In the genomic region with DNA sequence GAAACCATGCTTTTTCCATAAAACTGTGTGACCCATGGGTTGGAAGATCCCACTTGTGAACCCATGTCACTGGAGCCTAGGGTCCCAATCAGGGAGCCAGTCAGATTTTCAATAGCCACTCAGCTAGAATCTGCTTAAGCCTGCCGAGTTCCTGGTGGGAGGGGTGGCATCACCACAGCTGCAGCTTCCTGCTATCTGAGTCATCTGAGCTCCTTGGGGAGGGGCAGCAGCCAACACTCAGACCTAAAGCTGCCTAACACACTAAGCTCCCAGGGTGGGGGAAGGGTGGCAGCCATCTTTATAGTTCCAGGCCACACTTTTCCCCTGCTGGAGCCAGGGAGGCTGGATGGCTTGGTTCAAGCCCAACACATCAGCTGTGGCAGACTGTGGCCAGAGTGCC, we compare ENCODE assay signal across 15 cellular contexts.
DNase-seq lines count a peak whose midpoint lies in the region; ATAC-seq and TF ChIP-seq lines count a peak whose summit lies in the region.
"Had no signal": no experiment of that assay in that cellular context is flagged by ENCODE, and none has a peak within 500 bp of the region (broad histone marks: within the 10 kb centered on the region; RNA-seq: fewer than 3 reads in every experiment).

No MANE protein-coding gene starts in this region.

- intact Hi-C loops in mammary epithelial cell (cut with micrococcal nuclease): no loop called here

- H2BK120ac ChIP-seq in mesenchymal stem cell (ENCODE audit: low read depth, low read length): no peak overlapping the region

- peak overlapping the region; percentile 21 for H2BK5ac ChIP-seq in mesenchymal stem cell (ENCODE audit: low read depth, low read length, poor library complexity, severe bottlenecking)

- H2BK12ac ChIP-seq in mesenchymal stem cell (ENCODE audit: low read length in 2 of 2): no peak overlapping the region

- CTCF ChIA-PET in mammary epithelial cell (lab: Charles Lee; ENCODE audit: low non-redundant PET): no interaction called here

- H3K27me3 Mint-ChIP-seq in GM23338 (ENCODE audit: insufficient read depth, low read depth, poor library complexity) (peaks cover 3% of the 10 kb centered on the region), nephron progenitor cell (ENCODE audit: low read depth, poor library complexity) (peaks cover 5% of the 10 kb centered on the region)
- H3K27me3 Mint-ChIP-seq: activated B cell treated with CpG ODN at 0.5 μM for 24 hours; natural killer cell treated with Interleukin-12 subunit alpha and Interleukin-12 subunit beta and Interleukin-15 and Interleukin-18, amount 100 ng/mL, for 72 hours had no signal

- H3K9me3 Mint-ChIP-seq in GM23338 (no peaks in the 10 kb centered on the region), nephron progenitor cell (peaks cover 27% of the 10 kb centered on the region)
- H3K9me3 Mint-ChIP-seq: activated B cell treated with CpG ODN at 0.5 μM for 24 hours had no signal

- H3K9ac ChIP-seq in OCI-LY3 (ENCODE audit: low read length): no peak overlapping the region
- H3K9ac ChIP-seq in mammary epithelial cell (ENCODE audit: insufficient read depth, low read length): no peak overlapping the region
- no peak overlapping the region for H3K9ac ChIP-seq in mesenchymal stem cell (ENCODE audit: low read length)

- H3K27ac ChIP-seq in GM23338 (ENCODE audit: low read depth) (no peak overlapping the region), OCI-LY3 (ENCODE audit: low read length) (no peak overlapping the region), mammary epithelial cell (ENCODE audit: insufficient read depth, low read depth, low read length) (no peak overlapping the region), mesenchymal stem cell (ENCODE audit: low read length, poor library complexity, severe bottlenecking) (no peak overlapping the region)
- H3K27ac ChIP-seq: dorsolateral prefrontal cortex, right atrium auricular region had no signal

- H3K36me3 Mint-ChIP-seq in GM23338 (ENCODE audit: low read depth): no peaks in the 10 kb centered on the region
- H3K36me3 Mint-ChIP-seq in nephron progenitor cell (ENCODE audit: low read depth): peaks cover 7% of the 10 kb centered on the region
- H3K36me3 Mint-ChIP-seq: natural killer cell treated with Interleukin-12 subunit alpha and Interleukin-12 subunit beta and Interleukin-15 and Interleukin-18, amount 100 ng/mL, for 72 hours had no signal

- H3K79me2 ChIP-seq in GM23338 (replicated peaks; ENCODE audit: insufficient read depth): no peaks in the 10 kb centered on the region
- H3K79me2 ChIP-seq in OCI-LY3 (ENCODE audit: low read length): no peaks in the 10 kb centered on the region
- H3K79me2 ChIP-seq in mammary epithelial cell (ENCODE audit: insufficient read depth, low read length): no peaks in the 10 kb centered on the region

- dilution Hi-C loops in mammary epithelial cell (cut with HindIII; ENCODE audit: low sequenced_read_pairs): no loop called here

- H3K4me3 Mint-ChIP-seq in GM23338: no peak overlapping the region
- no peak overlapping the region for H3K4me3 Mint-ChIP-seq in nephron progenitor cell
- H3K4me3 Mint-ChIP-seq: activated B cell treated with CpG ODN at 0.5 μM for 24 hours; natural killer cell treated with Interleukin-12 subunit alpha and Interleukin-12 subunit beta and Interleukin-15 and Interleukin-18, amount 100 ng/mL, for 72 hours had no signal

- no peak overlapping the region for H3K4ac ChIP-seq in mesenchymal stem cell (ENCODE audit: low read depth in 1 of 2, low read length in 2 of 2)

- H3K4me3 ChIP-seq in GM23338: no peak overlapping the region
- H3K4me3 ChIP-seq in OCI-LY3 (ENCODE audit: low read length): no peak overlapping the region
- H3K4me3 ChIP-seq in mammary epithelial cell (replicated peaks in 1 of 3; ENCODE audit: insufficient read depth in 1 of 3, low read depth in 2 of 3, low read length in 3 of 3): no peak overlapping the region
- no peak overlapping the region for H3K4me3 ChIP-seq in mesenchymal stem cell (ENCODE audit: insufficient read depth in 1 of 2, low read depth in 1 of 2, low read length in 2 of 2)
- no peak overlapping the region for H3K4me3 ChIP-seq in foreskin fibroblast (ENCODE audit: low read depth in 1 of 2, low read length in 2 of 2)
- H3K4me3 ChIP-seq: dorsolateral prefrontal cortex, right atrium auricular region had no signal

- H3F3A ChIP-seq in GM23338 (replicated peaks; ENCODE audit: low read depth): no peaks in the 10 kb centered on the region

- H2AFZ ChIP-seq in GM23338: peak overlapping the region; percentile 56; the same call in 1 of the 2 replicates
- H2AFZ ChIP-seq in OCI-LY3 (ENCODE audit: low read depth, low read length): peak overlapping the region; percentile 59; the same call in 1 of the 2 replicates
- no peak overlapping the region for H2AFZ ChIP-seq in mammary epithelial cell (ENCODE audit: low read depth, low read length)
- H2AFZ ChIP-seq in mesenchymal stem cell (ENCODE audit: low read depth, low read length): no peak overlapping the region

- H3K9me3 ChIP-seq in OCI-LY3 (ENCODE audit: insufficient read depth, low read length) (no peaks in the 10 kb centered on the region), mammary epithelial cell (replicated peaks; ENCODE audit: insufficient read depth, low read length) (no peaks in the 10 kb centered on the region), mesenchymal stem cell (ENCODE audit: control insufficient read depth, low read length) (no peaks in the 10 kb centered on the region)
- H3K9me3 ChIP-seq: right atrium auricular region had no signal

- no peak overlapping the region for H3K23ac ChIP-seq in mesenchymal stem cell (ENCODE audit: low read length in 2 of 2)

- H2BK15ac ChIP-seq in mesenchymal stem cell (ENCODE audit: low read depth, poor library complexity, severe bottlenecking): no peak overlapping the region

- no peak overlapping the region for H3K4me2 ChIP-seq in GM23338
- no peak overlapping the region for H3K4me2 ChIP-seq in OCI-LY3 (ENCODE audit: low read length)
- H3K4me2 ChIP-seq in mammary epithelial cell (ENCODE audit: insufficient read depth, low read depth, low read length): no peak overlapping the region
- no peak overlapping the region for H3K4me2 ChIP-seq in mesenchymal stem cell (ENCODE audit: low read length, poor library complexity, severe bottlenecking)

- H3K36me3 ChIP-seq in GM23338 (ENCODE audit: insufficient read depth) (no peaks in the 10 kb centered on the region), OCI-LY3 (replicated peaks; ENCODE audit: low read depth, low read length) (no peaks in the 10 kb centered on the region), mammary epithelial cell (ENCODE audit: insufficient read depth, low read length) (no peaks in the 10 kb centered on the region), mesenchymal stem cell (ENCODE audit: control insufficient read depth in 1 of 2, insufficient read depth in 2 of 2, low read depth in 1 of 2, low read length in 2 of 2) (no peaks in the 10 kb centered on the region)
- H3K36me3 ChIP-seq: right atrium auricular region had no signal

- H4K20me1 ChIP-seq in GM23338 (replicated peaks; ENCODE audit: insufficient read depth) (no peaks in the 10 kb centered on the region), OCI-LY3 (ENCODE audit: insufficient read depth, low read length) (no peaks in the 10 kb centered on the region), mammary epithelial cell (ENCODE audit: insufficient read depth, low read length) (no peaks in the 10 kb centered on the region)

- in situ Hi-C loops in mammary epithelial cell (cut with MboI; ENCODE audit: low sequenced_read_pairs in 2 of 2): no loop called here

- WGBS in mammary epithelial cell (ENCODE audit: low coverage, missing lambda C conversion rate): no CpG with 5 or more reads among the region's 1 CpG
- 30% methylated on average over 1 of the region's 1 CpG for WGBS in mesenchymal stem cell

- H3K9me2 ChIP-seq in GM23338 (ENCODE audit: insufficient read depth): peaks cover 36% of the 10 kb centered on the region

- H3K79me1 ChIP-seq in mesenchymal stem cell (replicated peaks; ENCODE audit: low read length, poor library complexity, severe bottlenecking): no peaks in the 10 kb centered on the region

- BruUV-seq in mammary epithelial cell (replicated peaks; lab: Mats Ljungman, UMichigan): no TSS peak

- DNase-seq in GM23338 (ENCODE audit: low spot score): peak; percentile 20
- DNase-seq in mammary epithelial cell: peak; percentile 17
- peak; percentile 17 for DNase-seq in mesenchymal stem cell
- DNase-seq in NCI-H2227 (lab: John Stamatoyannopoulos, UW; ENCODE audit: unreplicated experiment): no peak
- DNase-seq in nephron progenitor cell: no peak
- DNase-seq in foreskin fibroblast: no peak
- DNase-seq: activated B cell treated with CpG ODN at 0.5 μM for 24 hours, KBM-7, PC-3, substantia nigra had no signal

- peaks cover 3% of the 10 kb centered on the region for H3K4me1 Mint-ChIP-seq in GM23338
- H3K4me1 Mint-ChIP-seq in nephron progenitor cell: peaks cover 3% of the 10 kb centered on the region
- H3K4me1 Mint-ChIP-seq: activated B cell treated with CpG ODN at 0.5 μM for 24 hours had no signal

- no peak for TF ChIP-seq CTCF in GM23338 (conservative IDR thresholded peaks at IDR 0.05; ENCODE audit: low read depth in 2 of 2)
- TF ChIP-seq CTCF in OCI-LY3 (IDR thresholded peaks at IDR 0.05; ENCODE audit: low read depth, low read length): no peak
- no peak for TF ChIP-seq CTCF in mammary epithelial cell (conservative IDR thresholded peaks at IDR 0.05 in 1 of 2, IDR thresholded peaks at IDR 0.05 in 1 of 2; ENCODE audit: extremely low read depth in 1 of 2, insufficient read depth in 1 of 2, low read depth in 1 of 2, low read length in 2 of 2)
- TF ChIP-seq CTCF in nephron progenitor cell (IDR thresholded peaks at IDR 0.05): no peak
- no peak for TF ChIP-seq CTCF in foreskin fibroblast (IDR thresholded peaks at IDR 0.05; ENCODE audit: low read depth, low read length)

- H4K8ac ChIP-seq in mesenchymal stem cell (ENCODE audit: low read length): no peak overlapping the region

- ATAC-seq in GM23338 (no peak; the same call in 2 of the 3 replicates), GM18511 (IDR thresholded peaks at IDR 0.05; ENCODE audit: unreplicated experiment) (no peak)
- ATAC-seq: natural killer cell treated with Interleukin-12 subunit alpha and Interleukin-12 subunit beta and Interleukin-15 and Interleukin-18, amount 100 ng/mL, for 72 hours; PC-3 had no signal

- no peak overlapping the region for H3K18ac ChIP-seq in mesenchymal stem cell (ENCODE audit: low read depth in 1 of 2, low read length in 2 of 2)

- no peak overlapping the region for H4K91ac ChIP-seq in mesenchymal stem cell (ENCODE audit: low read length)

- H3K27me3 ChIP-seq in GM23338 (ENCODE audit: insufficient read depth) (no peaks in the 10 kb centered on the region), OCI-LY3 (ENCODE audit: low read depth, low read length) (no peaks in the 10 kb centered on the region), mammary epithelial cell (ENCODE audit: insufficient read depth, low read length) (no peaks in the 10 kb centered on the region), mesenchymal stem cell (ENCODE audit: control insufficient read depth in 1 of 2, insufficient read depth in 1 of 2, low read length in 2 of 2) (no peaks in the 10 kb centered on the region)
- H3K27me3 ChIP-seq: dorsolateral prefrontal cortex, right atrium auricular region had no signal

- H3K4me1 ChIP-seq in GM23338 (ENCODE audit: insufficient read depth) (no peaks in the 10 kb centered on the region), OCI-LY3 (ENCODE audit: low read length) (no peaks in the 10 kb centered on the region), mammary epithelial cell (ENCODE audit: insufficient read depth, low read length) (no peaks in the 10 kb centered on the region), mesenchymal stem cell (ENCODE audit: control insufficient read depth, insufficient read depth, low read depth, low read length) (peaks cover 6% of the 10 kb centered on the region)
- H3K4me1 ChIP-seq: right atrium auricular region had no signal

- H2AK5ac ChIP-seq in mesenchymal stem cell (ENCODE audit: low read length, severe bottlenecking): no peak overlapping the region

- no peak overlapping the region for H3K27ac Mint-ChIP-seq in GM23338
- no peak overlapping the region for H3K27ac Mint-ChIP-seq in nephron progenitor cell
- H3K27ac Mint-ChIP-seq: activated B cell treated with CpG ODN at 0.5 μM for 24 hours; natural killer cell treated with Interleukin-12 subunit alpha and Interleukin-12 subunit beta and Interleukin-15 and Interleukin-18, amount 100 ng/mL, for 72 hours had no signal

- H3K14ac ChIP-seq in mesenchymal stem cell (ENCODE audit: low read length in 2 of 2): no peak overlapping the region

Comparison
In these comparisons a context has a peak if more than half of its experiments do, and no peak if none do; other contexts are left out.
1. DNase-seq: peak in GM23338 (single experiment), mammary epithelial cell (single experiment) and mesenchymal stem cell (single experiment); none in NCI-H2227 (single experiment), nephron progenitor cell (single experiment) and foreskin fibroblast (0 of 2).
2. H2AFZ ChIP-seq: peak in GM23338 (single experiment) and OCI-LY3 (single experiment); none in mammary epithelial cell (single experiment) and mesenchymal stem cell (single experiment).